1 cellular context compared by ENCODE assay signal in genomic region chr9:4221936-4222335, GRCh38.
TF ChIP-seq lines count a peak whose summit lies in the region.

No MANE protein-coding gene starts in this region.

TF ChIP-seq in IMR-90, 13 proteins besides CTCF, POLR2A, EP300 and RAD21 (continued from another document):
- TF ChIP-seq USF2 (IDR thresholded peaks at IDR 0.05; ENCODE audit: low read depth, low read length) (no peak), MAFK (IDR thresholded peaks at IDR 0.05; ENCODE audit: low read depth, low read length) (no peak)
TF ChIP-seq in IMR-90: peak in this region for 0.
